In the genomic region with DNA sequence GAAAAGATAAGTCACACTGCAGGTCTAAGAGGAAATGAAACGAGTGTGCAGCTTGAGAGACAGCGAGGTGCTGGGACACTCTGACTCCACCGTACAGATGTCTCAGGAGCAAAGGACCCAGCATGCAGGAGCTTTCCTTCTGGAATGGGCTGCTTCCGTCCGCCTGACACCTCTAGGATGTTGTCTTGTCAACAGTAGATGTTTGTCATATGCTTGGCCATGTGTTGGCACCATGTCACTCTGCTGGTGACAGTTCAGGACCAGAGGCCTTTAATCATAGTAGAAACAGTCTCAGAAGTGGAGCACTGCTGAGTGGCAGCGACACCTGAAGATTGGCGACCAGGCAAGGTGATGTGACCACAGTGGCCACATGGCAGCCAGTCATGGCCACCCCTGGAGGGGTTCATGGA, we compare ENCODE assay signal across 1 cellular context.
TF ChIP-seq lines count a peak whose summit lies in the region.

No MANE protein-coding gene starts in this region.

TF ChIP-seq in HepG2, 621 proteins besides CTCF, POLR2A, EP300 and RAD21 (continued from another document):
- TF ChIP-seq, protein P1, sequence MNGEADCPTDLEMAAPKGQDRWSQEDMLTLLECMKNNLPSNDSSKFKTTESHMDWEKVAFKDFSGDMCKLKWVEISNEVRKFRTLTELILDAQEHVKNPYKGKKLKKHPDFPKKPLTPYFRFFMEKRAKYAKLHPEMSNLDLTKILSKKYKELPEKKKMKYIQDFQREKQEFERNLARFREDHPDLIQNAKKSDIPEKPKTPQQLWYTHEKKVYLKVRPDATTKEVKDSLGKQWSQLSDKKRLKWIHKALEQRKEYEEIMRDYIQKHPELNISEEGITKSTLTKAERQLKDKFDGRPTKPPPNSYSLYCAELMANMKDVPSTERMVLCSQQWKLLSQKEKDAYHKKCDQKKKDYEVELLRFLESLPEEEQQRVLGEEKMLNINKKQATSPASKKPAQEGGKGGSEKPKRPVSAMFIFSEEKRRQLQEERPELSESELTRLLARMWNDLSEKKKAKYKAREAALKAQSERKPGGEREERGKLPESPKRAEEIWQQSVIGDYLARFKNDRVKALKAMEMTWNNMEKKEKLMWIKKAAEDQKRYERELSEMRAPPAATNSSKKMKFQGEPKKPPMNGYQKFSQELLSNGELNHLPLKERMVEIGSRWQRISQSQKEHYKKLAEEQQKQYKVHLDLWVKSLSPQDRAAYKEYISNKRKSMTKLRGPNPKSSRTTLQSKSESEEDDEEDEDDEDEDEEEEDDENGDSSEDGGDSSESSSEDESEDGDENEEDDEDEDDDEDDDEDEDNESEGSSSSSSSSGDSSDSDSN (CRISPR knock-in tag; IDR thresholded peaks at IDR 0.05), result no peak
- TF ChIP-seq SAP130 (CRISPR knock-in tag; IDR thresholded peaks at IDR 0.05; ENCODE audit: low read depth), result no peak
- TF ChIP-seq RFXANK (CRISPR knock-in tag; IDR thresholded peaks at IDR 0.05), result no peak
- TF ChIP-seq HOXA5 (CRISPR knock-in tag; IDR thresholded peaks at IDR 0.05), result no peak
